10 cellular contexts compared by ENCODE assay signal in the genomic region with DNA sequence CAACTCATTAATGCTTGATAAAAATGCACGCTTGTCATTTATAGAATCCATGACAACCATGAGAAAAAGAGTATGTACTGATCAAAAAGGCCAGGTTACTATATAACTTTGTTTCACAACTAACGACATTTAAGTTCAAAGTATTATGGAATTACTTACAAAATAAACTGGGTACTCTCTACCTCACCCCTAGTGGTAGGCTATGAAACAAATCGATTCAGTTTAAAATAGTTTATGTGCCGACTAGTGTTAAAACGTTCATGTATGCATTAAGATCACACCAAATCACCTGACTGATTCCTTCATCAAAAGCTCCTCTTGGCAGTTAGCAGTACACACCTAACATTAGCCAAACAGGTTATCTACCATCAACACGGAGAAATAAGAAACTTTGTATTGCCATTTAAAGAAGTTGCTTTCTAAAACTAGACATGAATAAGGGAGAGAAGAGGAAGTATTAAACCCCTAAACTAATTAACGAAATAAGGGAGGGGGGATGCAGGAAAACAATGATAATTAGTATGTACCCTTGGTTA.
A peak's percentile ranks its signal among the peaks of the same experiment; 100 is the strongest.
DNase-seq lines count a peak whose midpoint lies in the region; ATAC-seq, FAIRE-seq and TF ChIP-seq lines count a peak whose summit lies in the region.
"Had no signal": no experiment of that assay in that cellular context is flagged by ENCODE, and none has a peak within 500 bp of the region (broad histone marks: within the 10 kb centered on the region; RNA-seq: fewer than 3 reads in every experiment).

No MANE protein-coding gene starts in this region.

- peaks cover 42% of the 10 kb centered on the region for H3K4me1 Mint-ChIP-seq in stimulated activated naive CD8-positive, alpha-beta T cell treated with anti-CD3 and anti-CD28 coated beads, Interleukin-15, Interleukin-2, amounts not matched to agents 100 ng/mL and 50 ng/mL, for 24 hours (ENCODE audit: low read depth)

- H3K27me3 ChIP-seq in H1 (replicated peaks in 1 of 4; ENCODE audit: control insufficient read depth in 3 of 4, extremely low read depth in 1 of 4, insufficient read depth in 3 of 4, low read length in 3 of 4) (no peaks in the 10 kb centered on the region), trophoblast cell (ENCODE audit: insufficient read depth, low read length) (no peaks in the 10 kb centered on the region)

- no peak overlapping the region for H4K91ac ChIP-seq in H1 (replicated peaks; ENCODE audit: insufficient read length, low read length)
- H4K91ac ChIP-seq in trophoblast cell (ENCODE audit: low read depth, low read length), result no peak overlapping the region

- H3K9me3 ChIP-seq in H1 (ENCODE audit: insufficient read depth in 2 of 2, low read depth in 1 of 2, low read length in 1 of 2), result no peaks in the 10 kb centered on the region
- H3K9me3 ChIP-seq in trophoblast cell (ENCODE audit: insufficient read depth, low read depth, low read length), result no peaks in the 10 kb centered on the region

- FAIRE-seq in H1 (lab: Jason Lieb, UNC), result peak; percentile 32

- DNase-seq in SHP77 treated with DMSO at 0.1 percent for 48 hours (lab: John Stamatoyannopoulos, UW), result peak; percentile 31
- DNase-seq in SHP77 (lab: John Stamatoyannopoulos, UW), result no peak
- DNase-seq in NCI-H82 (lab: John Stamatoyannopoulos, UW), result peak; percentile 63
- DNase-seq in H1 (ENCODE audit: low read depth in 1 of 2, low spot score in 2 of 2), result no peak
- DNase-seq in trophoblast cell, result no peak
- DNase-seq: stimulated activated CD4-positive, alpha-beta T cell treated with anti-CD3 and anti-CD28 coated beads, Interleukin-1b, Interleukin-23, amount 100 ng/mL, for 48 hours had no signal

- H3K79me2 ChIP-seq in H1 (ENCODE audit: control insufficient read depth in 1 of 2, insufficient read depth in 2 of 2, low read length in 2 of 2) (no peaks in the 10 kb centered on the region), trophoblast cell (ENCODE audit: control insufficient read depth, insufficient read depth, low read length, poor library complexity) (no peaks in the 10 kb centered on the region)

- H2BK20ac ChIP-seq in H1 (ENCODE audit: low read length), result no peak overlapping the region

- H3K79me1 ChIP-seq in H1 (ENCODE audit: low read depth, low read length) (no peaks in the 10 kb centered on the region), trophoblast cell (ENCODE audit: low read length) (no peaks in the 10 kb centered on the region)

- no peak overlapping the region for H3K9ac ChIP-seq in H1 (replicated peaks in 1 of 4; ENCODE audit: extremely low read depth in 1 of 4, low read depth in 3 of 4, low read length in 3 of 4)
- no peak overlapping the region for H3K9ac ChIP-seq in trophoblast cell (ENCODE audit: low read length)

- no peak overlapping the region for H4K12ac ChIP-seq in trophoblast cell (ENCODE audit: low read depth, low read length)

- TF ChIP-seq CTCF in H1 (IDR thresholded peaks at IDR 0.05; ENCODE audit: control extremely low read depth in 1 of 3, insufficient read depth in 1 of 3, low read depth in 1 of 3, low read length in 3 of 3), result peak in 1 of 3 experiments; percentile 36; a peak in 1 of 4 replicates

- no peak overlapping the region for H2BK15ac ChIP-seq in H1 (ENCODE audit: low read length)

- H3K4ac ChIP-seq in H1 (replicated peaks; ENCODE audit: insufficient read length, low read depth, low read length), result no peak overlapping the region
- no peak overlapping the region for H3K4ac ChIP-seq in trophoblast cell (ENCODE audit: low read depth, low read length)

- H3K27ac ChIP-seq in H1 (ENCODE audit: low read depth, low read length) (no peak overlapping the region), trophoblast cell (ENCODE audit: low read depth, low read length) (no peak overlapping the region)

- H3K4me1 ChIP-seq in H1 (replicated peaks in 1 of 4; ENCODE audit: control insufficient read depth in 3 of 4, insufficient read depth in 4 of 4, low read length in 3 of 4) (peaks cover 0 to 8% (median 4%) of the 10 kb centered on the region in 4 experiments; a peak in 2 of 7 replicates), trophoblast cell (ENCODE audit: control insufficient read depth in 1 of 2, insufficient read depth in 2 of 2, low read length in 2 of 2) (no peaks in the 10 kb centered on the region)

- H3K23me2 ChIP-seq in H1 (ENCODE audit: low read depth, low read length), result no peaks in the 10 kb centered on the region

- H2AFZ ChIP-seq in H1 (ENCODE audit: low read length) (no peak overlapping the region), trophoblast cell (ENCODE audit: insufficient read depth, low read length, poor library complexity) (no peak overlapping the region)

- H2AK5ac ChIP-seq in H1 (ENCODE audit: low read depth, low read length) (no peak overlapping the region), trophoblast cell (ENCODE audit: low read length) (no peak overlapping the region)

- H2BK5ac ChIP-seq in H1 (ENCODE audit: low read depth, low read length) (no peak overlapping the region), trophoblast cell (ENCODE audit: low read depth, low read length, poor library complexity) (no peak overlapping the region)

- no peaks in the 10 kb centered on the region for H3K36me3 ChIP-seq in H1 (ENCODE audit: control insufficient read depth in 2 of 4, insufficient read depth in 4 of 4, low read length in 3 of 4)
- H3K36me3 ChIP-seq in trophoblast cell (ENCODE audit: control insufficient read depth in 1 of 2, insufficient read depth in 2 of 2, low read length in 2 of 2), result no peaks in the 10 kb centered on the region

- no peak for TF ChIP-seq EP300 in H1 (IDR thresholded peaks at IDR 0.05; ENCODE audit: borderline replicate concordance in 1 of 2, low read depth in 2 of 2, low read length in 2 of 2)

- no peaks in the 10 kb centered on the region for H3K36me3 Mint-ChIP-seq in stimulated activated naive CD8-positive, alpha-beta T cell treated with anti-CD3 and anti-CD28 coated beads, Interleukin-15, Interleukin-2, amounts not matched to agents 100 ng/mL and 50 ng/mL, for 24 hours (ENCODE audit: low read depth)

- no peak for TF ChIP-seq POLR2A in H1 (IDR thresholded peaks at IDR 0.05; ENCODE audit: control extremely low read depth in 1 of 2, low read depth in 2 of 2, low read length in 2 of 2)

- POLR2A ChIA-PET in H1 (lab: Charles Lee; ENCODE audit: partially characterized antibody), result no interaction called here

- H3K18ac ChIP-seq in H1 (ENCODE audit: extremely low read depth, low read length) (no peak overlapping the region), trophoblast cell (ENCODE audit: low read length) (no peak overlapping the region)

- no peaks in the 10 kb centered on the region for H4K20me1 ChIP-seq in H1 (replicated peaks in 1 of 2; ENCODE audit: control insufficient read depth in 1 of 2, insufficient read depth in 2 of 2, low read length in 2 of 2)

- 68% methylated on average over 7 of the region's 7 CpGs; no CpG with 5 or more reads in 1 of the 2 experiments for WGBS in H1 (ENCODE audit: extremely low coverage in 1 of 2, insufficient coverage in 1 of 2, insufficient read length in 1 of 2, insufficient replicate concordance in 2 of 2, low coverage in 1 of 2, low lambda C conversion rate in 2 of 2, missing lambda C conversion rate in 1 of 2), 2 experiments
- WGBS in trophoblast cell (ENCODE audit: extremely low coverage, insufficient coverage, insufficient read length), result no CpG with 5 or more reads among the region's 7 CpGs

- H3K14ac ChIP-seq in H1 (ENCODE audit: insufficient read length) (no peak overlapping the region), trophoblast cell (ENCODE audit: low read length) (no peak overlapping the region)

- H3K4me3 ChIP-seq in H1 (ENCODE audit: extremely low read depth in 1 of 4, insufficient read depth in 2 of 4, low read depth in 3 of 4, low read length in 4 of 4), result no peak overlapping the region
- no peak overlapping the region for H3K4me3 ChIP-seq in trophoblast cell (ENCODE audit: low read depth, low read length)

- H3K23ac ChIP-seq in H1 (ENCODE audit: insufficient read length) (no peak overlapping the region), trophoblast cell (ENCODE audit: low read length) (no peak overlapping the region)

- H4K8ac ChIP-seq in H1 (ENCODE audit: extremely low read depth, insufficient read depth, low read length) (no peak overlapping the region), trophoblast cell (ENCODE audit: low read depth, low read length) (no peak overlapping the region)

- H2BK12ac ChIP-seq in H1 (ENCODE audit: low read depth, low read length) (no peak overlapping the region), trophoblast cell (ENCODE audit: low read length) (no peak overlapping the region)

- H3K4me2 ChIP-seq in H1 (ENCODE audit: insufficient read depth in 1 of 2, low read depth in 2 of 2, low read length in 2 of 2) (no peak overlapping the region), trophoblast cell (ENCODE audit: low read length) (no peak overlapping the region)

- TF ChIP-seq RAD21 in H1 (IDR thresholded peaks at IDR 0.05 in 1 of 2, conservative IDR thresholded peaks at IDR 0.05 in 1 of 2; ENCODE audit: low read depth in 2 of 2, low read length in 2 of 2), result no peak

- no peaks in the 10 kb centered on the region for H3K27me3 Mint-ChIP-seq in stimulated activated naive CD8-positive, alpha-beta T cell treated with anti-CD3 and anti-CD28 coated beads, Interleukin-15, Interleukin-2, amounts not matched to agents 100 ng/mL and 50 ng/mL, for 24 hours

- H3K9me3 Mint-ChIP-seq in stimulated activated naive CD8-positive, alpha-beta T cell treated with anti-CD3 and anti-CD28 coated beads, Interleukin-15, Interleukin-2, amounts not matched to agents 100 ng/mL and 50 ng/mL, for 24 hours, result no peaks in the 10 kb centered on the region
- H3K9me3 Mint-ChIP-seq: T-helper 1 cell treated with Interleukin-12 subunit alpha and Interleukin-12 subunit beta and Interleukin-4 antibody, amounts not matched to agents 30 μg/mL and 1 μg/mL, for 36 hours had no signal

- no peak overlapping the region for H2BK120ac ChIP-seq in H1 (replicated peaks; ENCODE audit: low read depth, low read length)
- no peak overlapping the region for H2BK120ac ChIP-seq in trophoblast cell (ENCODE audit: insufficient read depth, low read length, poor library complexity)

- CTCF ChIA-PET in H1 (lab: Charles Lee; ENCODE audit: partially characterized antibody), result interaction anchor here (0.6 to 4.1 kb wide), 8 partner anchors 9 to 237 kb away, joined by 3 to 20 read pairs (median 4); no protein-coding TSS in a partner anchor

- ATAC-seq in GM18907 (IDR thresholded peaks at IDR 0.05; ENCODE audit: unreplicated experiment), result no peak
- no peak for ATAC-seq in GM18861 (IDR thresholded peaks at IDR 0.05; ENCODE audit: unreplicated experiment)

- H4K5ac ChIP-seq in H1 (ENCODE audit: insufficient read length, low read depth, low read length), result no peak overlapping the region

- H3K4me3 Mint-ChIP-seq in stimulated activated naive CD8-positive, alpha-beta T cell treated with anti-CD3 and anti-CD28 coated beads, Interleukin-15, Interleukin-2, amounts not matched to agents 100 ng/mL and 50 ng/mL, for 24 hours, result peak overlapping the region; percentile 28
- H3K4me3 Mint-ChIP-seq: T-helper 1 cell treated with Interleukin-12 subunit alpha and Interleukin-12 subunit beta and Interleukin-4 antibody, amounts not matched to agents 30 μg/mL and 1 μg/mL, for 36 hours had no signal

- H3K56ac ChIP-seq in H1 (replicated peaks; ENCODE audit: insufficient read length, low read depth, low read length), result no peak overlapping the region

- H3K27ac Mint-ChIP-seq in stimulated activated naive CD8-positive, alpha-beta T cell treated with anti-CD3 and anti-CD28 coated beads, Interleukin-15, Interleukin-2, amounts not matched to agents 100 ng/mL and 50 ng/mL, for 24 hours, result no peak overlapping the region
- H3K27ac Mint-ChIP-seq: T-helper 1 cell treated with Interleukin-12 subunit alpha and Interleukin-12 subunit beta and Interleukin-4 antibody, amounts not matched to agents 30 μg/mL and 1 μg/mL, for 36 hours had no signal

Comparison
In these comparisons a context has a peak if more than half of its experiments do, and no peak if none do; other contexts are left out.
1. DNase-seq: peak in SHP77 treated with DMSO at 0.1 percent for 48 hours (single experiment) and NCI-H82 (single experiment); none in SHP77 (0 of 2), H1 (0 of 2) and trophoblast cell (0 of 2).